ENCODE assay signal across 8 cellular contexts in genomic region chr1:40373323-40374283, GRCh38. TPM values are rescaled to one million over a fixed set of nuclear protein-coding genes. Genes with fewer than 3 reads are reported as not detected.
DNase-seq lines count a peak whose midpoint lies in the region; ATAC-seq and TF ChIP-seq lines count a peak whose summit lies in the region.

TSS of gene SMAP2 (plus strand) at chr1:40373727. CDS start at chr1:40374121, 394 bp downstream.

- H3K4me3 Mint-ChIP-seq in activated T-cell treated with anti-CD3 and anti-CD28 coated beads, Interleukin-2, amount 50 U/mL, for 24 hours: peak within 1 kb of the TSS; percentile 99

- peak within 1 kb of the TSS; percentile 91 to 95 for H3K27ac ChIP-seq in mucosa of rectum (ENCODE audit: low read depth in 2 of 2, low read length in 2 of 2)

- peak within 1 kb of the TSS; percentile 77 to 96 for H3K4me3 ChIP-seq in mucosa of rectum (ENCODE audit: low read length in 2 of 2)

- no peaks in the 10 kb centered on the region for H3K36me3 ChIP-seq in mucosa of rectum (ENCODE audit: control insufficient read depth in 2 of 2, insufficient read depth in 2 of 2, low read length in 2 of 2)

- H3K27ac Mint-ChIP-seq in activated T-cell treated with anti-CD3 and anti-CD28 coated beads, Interleukin-2, amount 50 U/mL, for 24 hours: peak within 1 kb of the TSS; percentile 99

- peak; percentile 50 for TF ChIP-seq POLR2A in erythroblast (IDR thresholded peaks at IDR 0.05; ENCODE audit: low read length)

- H3K9me3 ChIP-seq in mucosa of rectum (ENCODE audit: control insufficient read depth in 2 of 2, low read length in 2 of 2): no peaks in the 10 kb centered on the region

- peaks cover 46% of the 10 kb centered on the region for H3K4me1 Mint-ChIP-seq in activated T-cell treated with anti-CD3 and anti-CD28 coated beads, Interleukin-2, amount 50 U/mL, for 24 hours (ENCODE audit: low read depth)

- no peaks in the 10 kb centered on the region for H3K27me3 Mint-ChIP-seq in activated T-cell treated with anti-CD3 and anti-CD28 coated beads, Interleukin-2, amount 50 U/mL, for 24 hours

- peak; percentile 73 for ATAC-seq in GM21717 (IDR thresholded peaks at IDR 0.05; ENCODE audit: unreplicated experiment)

- H3K9ac ChIP-seq in mucosa of rectum (ENCODE audit: low read depth in 1 of 2, low read length in 2 of 2): peak within 1 kb of the TSS; percentile 82 to 87

- H3K9me3 Mint-ChIP-seq in activated T-cell treated with anti-CD3 and anti-CD28 coated beads, Interleukin-2, amount 50 U/mL, for 24 hours: no peaks in the 10 kb centered on the region

- no peaks in the 10 kb centered on the region for H3K4me1 ChIP-seq in mucosa of rectum (ENCODE audit: control insufficient read depth in 2 of 2, insufficient read depth in 2 of 2, low read length in 2 of 2)

- DNase-seq in DMS153 (lab: John Stamatoyannopoulos, UW) (peak; percentile 99), KG1 (lab: John Stamatoyannopoulos, UW) (peak; percentile 79), erythroblast (lab: John Stamatoyannopoulos, UW) (peak; percentile 96 to 98)
- DNase-seq in activated T-cell treated with anti-CD3 and anti-CD28 coated beads, Interleukin-2, amount 50 U/mL, for 24 hours: peak; percentile 96
- DNase-seq in stimulated activated CD8-positive, alpha-beta memory T cell treated with anti-CD3 and anti-CD28 coated beads, Interleukin-4, amount 100 ng/mL, for 48 hours: peak; percentile 97

- no peaks in the 10 kb centered on the region for H3K27me3 ChIP-seq in mucosa of rectum (ENCODE audit: control insufficient read depth in 2 of 2, insufficient read depth in 2 of 2, low read length in 2 of 2)

- H3K36me3 Mint-ChIP-seq in activated T-cell treated with anti-CD3 and anti-CD28 coated beads, Interleukin-2, amount 50 U/mL, for 24 hours (ENCODE audit: low read depth): peaks cover 44% of the 10 kb centered on the region

TF ChIP-seq in PFSK-1, 5 proteins besides CTCF, POLR2A, EP300 and RAD21:
- TF ChIP-seq POLR2AphosphoS5 (IDR thresholded peaks at IDR 0.05; ENCODE audit: low read depth, low read length) (peak; percentile 51; the same call in 1 of the 2 replicates), FOXP2 (optimal IDR thresholded peaks at IDR 0.05; ENCODE audit: borderline replicate concordance, extremely low read depth, extremely low read length, insufficient read depth) (peak; percentile 21), REST (IDR thresholded peaks at IDR 0.05; ENCODE audit: insufficient read depth in 1 of 2, low read depth in 2 of 2, low read length in 2 of 2) (no peak), SIN3A (IDR thresholded peaks at IDR 0.05; ENCODE audit: borderline replicate concordance, insufficient read depth, low read length) (no peak), TAF1 (IDR thresholded peaks at IDR 0.05; ENCODE audit: borderline replicate concordance, insufficient read depth, low read length) (0 out of 2 replicates have a peak, but pooled peaks have one; percentile 50)

RNA-seq across cellular contexts. Expression of gene SMAP2, which starts in this region (rescaled TPM):
- 26.3 TPM for polyA plus RNA-seq in PFSK-1 (2012; ENCODE audit: insufficient read length, low read depth)

Comparison
In these comparisons a context has a peak if more than half of its experiments do, and no peak if none do; other contexts are left out.
1. Peak in every context shown above with its lines: DNase-seq, ATAC-seq, H3K4me3 ChIP-seq and H3K27ac ChIP-seq.